10 cellular contexts compared by ENCODE assay signal in the genomic region with DNA sequence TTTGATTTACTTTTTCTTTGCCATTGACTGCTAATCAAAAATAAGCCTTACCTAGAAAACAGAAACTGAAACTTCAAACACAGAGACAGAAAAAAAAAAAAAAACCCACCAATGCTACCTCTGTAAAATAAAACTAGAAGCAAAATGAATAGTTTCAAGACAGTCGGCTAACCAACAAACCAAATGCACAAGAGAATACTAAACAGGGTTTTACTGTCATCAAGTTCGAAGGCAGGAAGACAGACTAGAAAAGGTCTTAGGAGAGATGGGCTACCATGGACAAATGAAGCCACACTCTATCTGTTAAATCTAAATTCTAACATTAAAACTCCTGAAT. TPM values are rescaled to one million over a fixed set of nuclear protein-coding genes. Genes with fewer than 3 reads are reported as not detected.
A peak's percentile ranks its signal among the peaks of the same experiment; 100 is the strongest.
DNase-seq lines count a peak whose midpoint lies in the region; ATAC-seq and TF ChIP-seq lines count a peak whose summit lies in the region.
"Had no signal": no experiment of that assay in that cellular context is flagged by ENCODE, and none has a peak within 500 bp of the region (broad histone marks: within the 10 kb centered on the region; RNA-seq: fewer than 3 reads in every experiment).

No MANE protein-coding gene starts in this region.

- no peaks in the 10 kb centered on the region for H3K36me3 Mint-ChIP-seq in naive B cell

- H3K4me1 ChIP-seq in PC-9 (replicated peaks; ENCODE audit: insufficient read depth) = no peaks in the 10 kb centered on the region

- H3K36me3 ChIP-seq in PC-9 (ENCODE audit: low read depth) = 0 out of 2 replicates have a peak, but pooled peaks cover 5% of the 10 kb centered on the region

- no peak overlapping the region for H3K4me2 ChIP-seq in PC-9

- intact Hi-C loops in PC-9 (cut with micrococcal nuclease; ENCODE audit: unreplicated experiment) = no loop called here

- ATAC-seq in GM18520 (IDR thresholded peaks at IDR 0.05; ENCODE audit: unreplicated experiment) (peak; percentile 48), GM21723 (IDR thresholded peaks at IDR 0.05; ENCODE audit: unreplicated experiment) (peak; percentile 62), HG03565 (IDR thresholded peaks at IDR 0.05; ENCODE audit: unreplicated experiment) (peak; percentile 57), naive B cell (ENCODE audit: low read depth in 2 of 2) (peak; percentile 35 to 63)

- no peaks in the 10 kb centered on the region for H3K9me3 ChIP-seq in PC-9 (ENCODE audit: insufficient read depth, low read depth)

- H3K79me2 ChIP-seq in PC-9 (ENCODE audit: low read depth) = no peaks in the 10 kb centered on the region

- H2AFZ ChIP-seq in PC-9 = no peak overlapping the region

- no peaks in the 10 kb centered on the region for H3K9me3 Mint-ChIP-seq in naive B cell

- POLR2A ChIA-PET in PC-9 (lab: Charles Lee; ENCODE audit: unreplicated experiment) = no interaction called here

- H3K4me3 ChIP-seq in PC-9 = no peak overlapping the region

- no TSS peak for BruUV-seq in PC-9 (replicated peaks; lab: Mats Ljungman, UMichigan)

- peaks cover 23 to 26% (median 25%) of the 10 kb centered on the region in 3 donors for H3K4me1 Mint-ChIP-seq in naive B cell

- peak overlapping the region; percentile 28 to 92 (median 71) for H3K27ac Mint-ChIP-seq in naive B cell
- H3K27ac Mint-ChIP-seq: progenitor cell of endocrine pancreas had no signal

- H3F3A ChIP-seq in PC-9 (ENCODE audit: insufficient read depth, low read depth) = no peaks in the 10 kb centered on the region

- DNase-seq in naive B cell (no peak), DMS153 treated with DMSO at 0.1 percent for 48 hours (lab: John Stamatoyannopoulos, UW; ENCODE audit: unreplicated experiment) (no peak), amniotic stem cell (lab: John Stamatoyannopoulos, UW) (no peak), SW 1271 (lab: John Stamatoyannopoulos, UW) (no peak), PC-9 (no peak)
- DNase-seq: NCI-H510A had no signal

- H3K9me2 ChIP-seq in PC-9 (ENCODE audit: insufficient read depth) = no peaks in the 10 kb centered on the region

- CTCF ChIA-PET in PC-9 (lab: Charles Lee) = no interaction called here

- H3K27ac ChIP-seq in PC-9 = no peak overlapping the region

- H3K27me3 Mint-ChIP-seq in naive B cell = no peaks in the 10 kb centered on the region
- H3K27me3 Mint-ChIP-seq: progenitor cell of endocrine pancreas had no signal

- no peaks in the 10 kb centered on the region for H3K27me3 ChIP-seq in PC-9 (ENCODE audit: insufficient read depth, low read depth)

- no peaks in the 10 kb centered on the region for H4K20me1 ChIP-seq in PC-9 (ENCODE audit: insufficient read depth)

- peak overlapping the region in 6 of 8 donors; percentile 2 to 69 (median 37) for H3K4me3 Mint-ChIP-seq in naive B cell

- TF ChIP-seq CTCF in PC-9 (conservative IDR thresholded peaks at IDR 0.05) = no peak

RNA-seq across cellular contexts. Expression of gene SEL1L, which starts 59.5 kb away (rescaled TPM):
- polyA plus RNA-seq in naive B cell (ENCODE audit: low read depth in 6 of 6) = 10 to 100 TPM; 11.6 to 22.5 (median 15.5) TPM
- total RNA-seq in PC-9 (2021) = 14.6 and 17.4 TPM in 2 replicates
